ENCODE assay signal across 21 cellular contexts in the genomic region with DNA sequence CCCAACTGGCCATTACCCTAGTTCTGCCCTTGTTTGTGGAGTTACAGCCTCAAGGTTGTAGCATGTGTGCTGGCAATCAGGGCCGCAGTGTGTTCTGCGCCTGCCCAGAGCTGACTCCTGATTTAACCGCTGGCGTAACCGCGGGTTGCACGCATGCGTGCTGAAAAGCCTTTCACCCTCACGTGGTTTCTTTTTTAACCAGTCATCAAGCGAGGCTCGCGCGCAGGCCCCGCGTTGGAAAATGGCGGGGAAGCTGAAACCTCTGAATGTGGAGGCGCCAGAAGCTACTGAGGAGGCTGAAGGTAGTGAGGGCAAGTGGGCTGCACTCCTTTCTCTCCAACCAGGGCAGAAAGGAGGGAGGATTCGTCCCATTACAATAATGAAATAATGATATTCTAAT. TPM values are rescaled to one million over a fixed set of nuclear protein-coding genes. Genes with fewer than 3 reads are reported as not detected.
A peak's percentile ranks its signal among the peaks of the same experiment; 100 is the strongest.
DNase-seq lines count a peak whose midpoint lies in the region; ATAC-seq and TF ChIP-seq lines count a peak whose summit lies in the region.
"Had no signal": no experiment of that assay in that cellular context is flagged by ENCODE, and none has a peak within 500 bp of the region (broad histone marks: within the 10 kb centered on the region; RNA-seq: fewer than 3 reads in every experiment).

Gene SYCE1L (plus strand): TSS at position 198 of the 400 bp plus-strand sequence. CDS start 44 bp downstream, at position 242.

- H3K9me3 Mint-ChIP-seq in activated naive CD8-positive, alpha-beta T cell treated with anti-CD3 and anti-CD28 coated beads, Interleukin-2, amount 10 ng/mL, durations not matched to agents 7 days and 5 days: no peaks in the 10 kb centered on the region
- H3K9me3 Mint-ChIP-seq in activated naive CD8-positive, alpha-beta T cell treated with anti-CD3 and anti-CD28 coated beads, Interleukin-2, amount 50 U/mL, for 24 hours: no peaks in the 10 kb centered on the region
- H3K9me3 Mint-ChIP-seq in T-cell (no peaks in the 10 kb centered on the region), glutamatergic neuron (ENCODE audit: unreplicated experiment) (peaks cover 3% of the 10 kb centered on the region), type B pancreatic cell (no peaks in the 10 kb centered on the region)
- H3K9me3 Mint-ChIP-seq: CD8-positive, alpha-beta memory T cell had no signal

- POLR2A ChIA-PET in activated naive CD8-positive, alpha-beta T cell treated with anti-CD3 and anti-CD28 coated beads, Interleukin-2, amount 10 ng/mL, durations not matched to agents 7 days and 5 days (lab: Charles Lee): no interaction called here
- POLR2A ChIA-PET in T-cell (lab: Charles Lee): no interaction called here

- no peak within 1 kb of the TSS for H3K4me3 Mint-ChIP-seq in activated naive CD8-positive, alpha-beta T cell treated with anti-CD3 and anti-CD28 coated beads, Interleukin-2, amount 10 ng/mL, durations not matched to agents 7 days and 5 days
- H3K4me3 Mint-ChIP-seq in activated naive CD8-positive, alpha-beta T cell treated with anti-CD3 and anti-CD28 coated beads, Interleukin-2, amount 50 U/mL, for 24 hours: no peak within 1 kb of the TSS
- no peak within 1 kb of the TSS for H3K4me3 Mint-ChIP-seq in T-cell
- no peak within 1 kb of the TSS for H3K4me3 Mint-ChIP-seq in glutamatergic neuron (ENCODE audit: unreplicated experiment)
- no peak within 1 kb of the TSS for H3K4me3 Mint-ChIP-seq in type B pancreatic cell
- H3K4me3 Mint-ChIP-seq: CD8-positive, alpha-beta memory T cell had no signal

- no peaks in the 10 kb centered on the region for H3K27me3 Mint-ChIP-seq in activated naive CD8-positive, alpha-beta T cell treated with anti-CD3 and anti-CD28 coated beads, Interleukin-2, amount 10 ng/mL, durations not matched to agents 7 days and 5 days
- H3K27me3 Mint-ChIP-seq in activated naive CD8-positive, alpha-beta T cell treated with anti-CD3 and anti-CD28 coated beads, Interleukin-2, amount 50 U/mL, for 24 hours: no peaks in the 10 kb centered on the region
- H3K27me3 Mint-ChIP-seq in T-cell (no peaks in the 10 kb centered on the region), glutamatergic neuron (ENCODE audit: unreplicated experiment) (peaks cover 3% of the 10 kb centered on the region), type B pancreatic cell (no peaks in the 10 kb centered on the region)
- H3K27me3 Mint-ChIP-seq: CD8-positive, alpha-beta memory T cell had no signal

- no peaks in the 10 kb centered on the region for H3K4me1 Mint-ChIP-seq in activated naive CD8-positive, alpha-beta T cell treated with anti-CD3 and anti-CD28 coated beads, Interleukin-2, amount 10 ng/mL, durations not matched to agents 7 days and 5 days
- H3K4me1 Mint-ChIP-seq in activated naive CD8-positive, alpha-beta T cell treated with anti-CD3 and anti-CD28 coated beads, Interleukin-2, amount 50 U/mL, for 24 hours: no peaks in the 10 kb centered on the region
- peaks cover 9 to 20% (median 9%) of the 10 kb centered on the region in 3 donors for H3K4me1 Mint-ChIP-seq in T-cell
- peaks cover 7% of the 10 kb centered on the region for H3K4me1 Mint-ChIP-seq in glutamatergic neuron (ENCODE audit: low read depth, unreplicated experiment)
- H3K4me1 Mint-ChIP-seq in type B pancreatic cell (ENCODE audit: unreplicated experiment): no peaks in the 10 kb centered on the region

- no peak for ATAC-seq in activated naive CD8-positive, alpha-beta T cell treated with anti-CD3 and anti-CD28 coated beads, Interleukin-2, amount 10 ng/mL, durations not matched to agents 7 days and 5 days (ENCODE audit: low read depth)
- ATAC-seq in activated naive CD8-positive, alpha-beta T cell treated with anti-CD3 and anti-CD28 coated beads, Interleukin-2, amount 50 U/mL, for 24 hours: no peak
- ATAC-seq in T-cell (replicated peaks in 1 of 4): no peak
- ATAC-seq in GM21529 (IDR thresholded peaks at IDR 0.05; ENCODE audit: unreplicated experiment): no peak

- H3K36me3 Mint-ChIP-seq in activated naive CD8-positive, alpha-beta T cell treated with anti-CD3 and anti-CD28 coated beads, Interleukin-2, amount 10 ng/mL, durations not matched to agents 7 days and 5 days: peaks cover 23% of the 10 kb centered on the region
- H3K36me3 Mint-ChIP-seq in activated naive CD8-positive, alpha-beta T cell treated with anti-CD3 and anti-CD28 coated beads, Interleukin-2, amount 50 U/mL, for 24 hours (ENCODE audit: low read depth): peaks cover 38% of the 10 kb centered on the region
- peaks cover 36% of the 10 kb centered on the region for H3K36me3 Mint-ChIP-seq in T-cell
- no peaks in the 10 kb centered on the region for H3K36me3 Mint-ChIP-seq in glutamatergic neuron (ENCODE audit: unreplicated experiment)
- peaks cover 13% of the 10 kb centered on the region for H3K36me3 Mint-ChIP-seq in type B pancreatic cell

- CTCF ChIA-PET in T-cell (lab: Charles Lee): no interaction called here

- no peak for TF ChIP-seq CTCF in glutamatergic neuron (IDR thresholded peaks at IDR 0.05; ENCODE audit: partially characterized antibody, unreplicated experiment)
- no peak for TF ChIP-seq CTCF in type B pancreatic cell (conservative IDR thresholded peaks at IDR 0.05)

- H3K27ac Mint-ChIP-seq in activated naive CD8-positive, alpha-beta T cell treated with anti-CD3 and anti-CD28 coated beads, Interleukin-2, amount 10 ng/mL, durations not matched to agents 7 days and 5 days: peak within 1 kb of the TSS; percentile 41
- no peak within 1 kb of the TSS for H3K27ac Mint-ChIP-seq in activated naive CD8-positive, alpha-beta T cell treated with anti-CD3 and anti-CD28 coated beads, Interleukin-2, amount 50 U/mL, for 24 hours
- no peak within 1 kb of the TSS for H3K27ac Mint-ChIP-seq in T-cell
- no peak within 1 kb of the TSS for H3K27ac Mint-ChIP-seq in glutamatergic neuron (ENCODE audit: unreplicated experiment)
- H3K27ac Mint-ChIP-seq in type B pancreatic cell: no peak within 1 kb of the TSS

- DNase-seq in activated naive CD8-positive, alpha-beta T cell treated with anti-CD3 and anti-CD28 coated beads, Interleukin-2, amount 10 ng/mL, durations not matched to agents 7 days and 5 days: no peak
- no peak for DNase-seq in activated naive CD8-positive, alpha-beta T cell treated with anti-CD3 and anti-CD28 coated beads, Interleukin-2, amount 50 U/mL, for 24 hours
- no peak for DNase-seq in T-cell
- no peak for DNase-seq in glutamatergic neuron
- DNase-seq in type B pancreatic cell (ENCODE audit: extremely low spot score, unreplicated experiment): no peak
- no peak for DNase-seq in activated T-cell treated with anti-CD3 and anti-CD28 coated beads for 4 hours
- DNase-seq: 8988T; AML-193; C1 segment of cervical spinal cord; CD8-positive, alpha-beta memory T cell; EL; GF-D8; KG1; NCI-H1105; NCI-H146; NCI-H2029; NCI-H2227 treated with DMSO at 0.1 percent for 48 hours; NCI-H510A; NCI-H748 treated with DMSO at 0.1 percent for 48 hours; SHP77 treated with DMSO at 0.1 percent for 48 hours had no signal

RNA-seq across cellular contexts. Expression of gene SYCE1L, which starts in this region (rescaled TPM):
- 10 to 100 TPM; 13.3 to 17.1 TPM for total RNA-seq in activated naive CD8-positive, alpha-beta T cell treated with anti-CD3 and anti-CD28 coated beads, Interleukin-2, amount 10 ng/mL, durations not matched to agents 7 days and 5 days
- 10 to 100 TPM in 4 of 5 donors, 1 to 10 TPM in 1; 4.0 to 18.0 (median 16.7) TPM for total RNA-seq in T-cell
- 12.8 TPM for total RNA-seq in glutamatergic neuron (ENCODE audit: unreplicated experiment)
- 12.4 and 20.0 TPM in 2 replicates for total RNA-seq in type B pancreatic cell (ENCODE audit: low replicate concordance)
